9 cellular contexts compared by ENCODE assay signal in genomic region chr1:245079021-245079609, GRCh38.
DNase-seq lines count a peak whose midpoint lies in the region; ATAC-seq and TF ChIP-seq lines count a peak whose summit lies in the region.
"Had no signal": no experiment of that assay in that cellular context is flagged by ENCODE, and none has a peak within 500 bp of the region (broad histone marks: within the 10 kb centered on the region; RNA-seq: fewer than 3 reads in every experiment).

No MANE protein-coding gene starts in this region.

- DNase-seq in ACHN (peak; percentile 57), Peyer's patch (no peak), fibroblast of pulmonary artery (ENCODE audit: low read depth) (peak; percentile 87), 8988T (no peak)
- DNase-seq in effector memory CD8-positive, alpha-beta T cell = no peak

- H3K27me3 ChIP-seq in Peyer's patch = no peaks in the 10 kb centered on the region

- H3K4me3 Mint-ChIP-seq in effector memory CD8-positive, alpha-beta T cell = no peak overlapping the region
- H3K4me3 Mint-ChIP-seq: dendritic cell treated with granulocyte-macrophage colony-stimulating factor and Interleukin-4, amounts not matched to agents 40 ng/mL and 50 ng/mL, for 4 days had no signal

- no peaks in the 10 kb centered on the region for H3K4me1 Mint-ChIP-seq in effector memory CD8-positive, alpha-beta T cell (ENCODE audit: low read depth in 2 of 2)

- no peaks in the 10 kb centered on the region for H3K4me1 ChIP-seq in Peyer's patch

- H3K4me3 ChIP-seq in Peyer's patch (no peak overlapping the region), fibroblast of pulmonary artery (replicated peaks; ENCODE audit: low read depth, low read length) (no peak overlapping the region)

- ATAC-seq in HG03571 (IDR thresholded peaks at IDR 0.05; ENCODE audit: unreplicated experiment) = no peak
- no peak for ATAC-seq in effector memory CD8-positive, alpha-beta T cell (replicated peaks)
- no peak for ATAC-seq in HG03097 (IDR thresholded peaks at IDR 0.05; ENCODE audit: low FRiP score, unreplicated experiment)

- no peaks in the 10 kb centered on the region for H3K36me3 ChIP-seq in Peyer's patch

- no peak overlapping the region for H3K27ac ChIP-seq in Peyer's patch

- no peak for TF ChIP-seq POLR2A in Peyer's patch (IDR thresholded peaks at IDR 0.05)

- in situ Hi-C loops in ACHN (cut with HindIII; ENCODE audit: low pct_ligation_motif_present, low pct_unique_long_range_greater_than_20kb, low sequenced_read_pairs) = no loop called here

- no peaks in the 10 kb centered on the region for H3K36me3 Mint-ChIP-seq in effector memory CD8-positive, alpha-beta T cell (ENCODE audit: insufficient read depth)

- TF ChIP-seq CTCF in GM12873 (IDR thresholded peaks at IDR 0.05; ENCODE audit: insufficient read depth, low read depth, low read length, missing control alignments) = peak; percentile 55
- peak in 4 of 6 experiments; percentile 46 to 58 (median 54) for TF ChIP-seq CTCF in Peyer's patch (IDR thresholded peaks at IDR 0.05)
- TF ChIP-seq CTCF in fibroblast of pulmonary artery (IDR thresholded peaks at IDR 0.05; ENCODE audit: low read length, missing control alignments) = peak; percentile 90

- no peak overlapping the region for H3K27ac Mint-ChIP-seq in effector memory CD8-positive, alpha-beta T cell
- H3K27ac Mint-ChIP-seq: dendritic cell treated with granulocyte-macrophage colony-stimulating factor and Interleukin-4, amounts not matched to agents 40 ng/mL and 50 ng/mL, for 4 days had no signal

- H3K9me3 Mint-ChIP-seq in effector memory CD8-positive, alpha-beta T cell = no peaks in the 10 kb centered on the region
- H3K9me3 Mint-ChIP-seq: dendritic cell treated with granulocyte-macrophage colony-stimulating factor and Interleukin-4, amounts not matched to agents 40 ng/mL and 50 ng/mL, for 4 days had no signal

- H3K27me3 Mint-ChIP-seq in effector memory CD8-positive, alpha-beta T cell = peaks cover 23 to 55% of the 10 kb centered on the region in 2 donors
- H3K27me3 Mint-ChIP-seq: dendritic cell treated with granulocyte-macrophage colony-stimulating factor and Interleukin-4, amounts not matched to agents 40 ng/mL and 50 ng/mL, for 4 days had no signal

- H3K9me3 ChIP-seq in Peyer's patch = no peaks in the 10 kb centered on the region

Comparison
In these comparisons a context has a peak if more than half of its experiments do, and no peak if none do; other contexts are left out.
1. DNase-seq: peak in ACHN (single experiment) and fibroblast of pulmonary artery (single experiment); none in Peyer's patch (0 of 3), 8988T (single experiment) and effector memory CD8-positive, alpha-beta T cell (0 of 3).
2. Peak in every context shown above with its lines, with median percentiles within 50 percentile points of each other: CTCF ChIP-seq.